In the genomic region with DNA sequence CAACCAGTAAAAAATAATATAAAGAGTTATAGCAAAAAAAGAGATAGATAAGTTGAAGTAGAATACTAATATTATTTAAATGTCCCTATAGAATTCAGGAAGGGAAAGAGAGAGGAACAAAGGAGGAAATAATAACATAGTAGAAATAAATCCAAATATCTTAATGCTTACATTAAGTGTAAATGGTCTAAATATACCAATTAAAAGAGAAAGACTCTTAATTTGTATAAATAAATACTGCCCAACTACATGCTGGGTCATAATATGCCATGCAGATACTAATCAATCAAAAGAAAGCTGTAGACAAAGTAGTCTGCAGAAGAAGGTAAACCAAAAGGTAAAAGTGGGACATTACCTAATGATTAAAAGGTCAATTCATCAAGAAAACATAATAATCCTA, we compare ENCODE assay signal across 37 cellular contexts. TPM values are rescaled to one million over a fixed set of nuclear protein-coding genes. Genes with fewer than 3 reads are reported as not detected.
"Had no signal": no experiment of that assay in that cellular context is flagged by ENCODE, and none has a peak within 500 bp of the region (broad histone marks: within the 10 kb centered on the region; RNA-seq: fewer than 3 reads in every experiment).

No MANE protein-coding gene starts in this region.

- H3K27me3 ChIP-seq: MG63 had no signal

- H3K4me3 ChIP-seq: MG63 had no signal

- DNase-seq: Karpas-422, Kasumi-1, MG63, MV-4-11, NCI-H1048, NCI-H1092, NCI-H1092 treated with DMSO at 0.1 percent for 48 hours, NCI-H1105, NCI-H1105 treated with DMSO at 0.1 percent for 48 hours, NCI-H1417, NCI-H1417 treated with DMSO at 0.1 percent for 48 hours, NCI-H1436, NCI-H1436 treated with DMSO at 0.1 percent for 48 hours, NCI-H146, NCI-H1694, NCI-H1694 treated with DMSO at 0.1 percent for 48 hours, NCI-H187, NCI-H187 treated with DMSO at 0.1 percent for 48 hours, NCI-H1930, NCI-H2029, NCI-H2029 treated with DMSO at 0.1 percent for 48 hours, NCI-H2081, NCI-H2081 treated with DMSO at 0.1 percent for 48 hours, NCI-H2107, NCI-H2171, NCI-H2171 treated with DMSO at 0.1 percent for 48 hours, NCI-H2227 treated with DMSO at 0.1 percent for 48 hours, NCI-H226, NCI-H345, NCI-H446, NCI-H446 treated with DMSO at 0.1 percent for 48 hours, NCI-H510A, NCI-H510A treated with DMSO at 0.1 percent for 48 hours, NCI-H524 had no signal

- H3K9me3 ChIP-seq: MG63 had no signal

- H3K36me3 ChIP-seq: MG63 had no signal

RNA-seq across cellular contexts. Expression of gene VIPR2, which starts 43.3 kb away (rescaled TPM):
- total RNA-seq: LHCN-M2, M059J, MCF 10A had no signal
